ENCODE assay signal across 16 cellular contexts in the genomic region with DNA sequence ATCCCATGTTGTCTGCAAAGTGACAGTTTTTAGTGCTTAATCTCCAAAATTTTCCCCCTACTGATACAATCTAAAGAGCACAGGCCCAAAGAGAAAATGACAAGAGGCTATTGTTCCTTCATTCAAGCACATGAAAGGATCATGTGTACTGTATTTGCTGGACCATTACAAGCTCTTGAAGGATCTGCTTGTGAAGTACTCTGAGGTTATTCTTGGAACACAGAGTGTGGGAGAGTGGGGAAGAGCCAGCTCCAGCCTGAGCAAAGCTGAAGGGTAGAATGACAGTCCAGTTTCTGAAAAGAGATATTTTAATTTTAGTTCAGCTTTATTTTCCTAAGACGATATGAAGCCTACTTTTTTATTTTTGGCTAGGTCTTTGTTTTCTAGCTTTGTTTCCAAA.
A peak's percentile ranks its signal among the peaks of the same experiment; 100 is the strongest.
DNase-seq lines count a peak whose midpoint lies in the region; ATAC-seq and TF ChIP-seq lines count a peak whose summit lies in the region.
"Had no signal": no experiment of that assay in that cellular context is flagged by ENCODE, and none has a peak within 500 bp of the region (broad histone marks: within the 10 kb centered on the region; RNA-seq: fewer than 3 reads in every experiment).

No MANE protein-coding gene starts in this region.

- H3K4ac ChIP-seq in H9 (ENCODE audit: low read depth, low read length) = no peak overlapping the region

- H3K56ac ChIP-seq in H9 (ENCODE audit: insufficient read length, low read depth, low read length) = no peak overlapping the region

- ATAC-seq in stimulated activated effector memory CD8-positive, alpha-beta T cell treated with anti-CD3 and anti-CD28 coated beads, Interleukin-12 subunit alpha, Interleukin-12 subunit beta, amount 100 ng/mL, for 72 hours = no peak
- no peak for ATAC-seq in HG02970 (IDR thresholded peaks at IDR 0.05; ENCODE audit: low FRiP score, unreplicated experiment)
- ATAC-seq: activated CD8-positive, alpha-beta T cell treated with anti-CD3 and anti-CD28 coated beads for 36 hours; GM12878; left lobe of liver had no signal

- no peak overlapping the region for H3T11ph ChIP-seq in H9 (ENCODE audit: low read length)

- no peak overlapping the region for H4K91ac ChIP-seq in H9 (ENCODE audit: insufficient read length, low read depth, low read length)

- H3K4me1 Mint-ChIP-seq in H9 = peaks cover 22 to 25% of the 10 kb centered on the region in 2 experiments
- H3K4me1 Mint-ChIP-seq in stimulated activated effector memory CD8-positive, alpha-beta T cell treated with anti-CD3 and anti-CD28 coated beads, Interleukin-12 subunit alpha, Interleukin-12 subunit beta, amount 100 ng/mL, for 72 hours = no peaks in the 10 kb centered on the region

- H4K20me1 ChIP-seq in H9 (ENCODE audit: control insufficient read depth, insufficient read depth, insufficient read length) = no peaks in the 10 kb centered on the region

- no peak overlapping the region for H3K23ac ChIP-seq in H9 (ENCODE audit: insufficient read length, low read depth, low read length)

- no peak for TF ChIP-seq POLR2A in sigmoid colon (IDR thresholded peaks at IDR 0.05)

- TF ChIP-seq EP300 in sigmoid colon (IDR thresholded peaks at IDR 0.05) = no peak

- H3K36me3 ChIP-seq in left ventricle myocardium inferior (peaks cover 11% of the 10 kb centered on the region), sigmoid colon (peaks cover 0 to 28% (median 0%) of the 10 kb centered on the region in 4 donors)
- H3K36me3 ChIP-seq: neutrophil had no signal

- no peak overlapping the region for H3K9ac ChIP-seq in H9 (ENCODE audit: extremely low read depth, insufficient read length, low read length)

- no peak overlapping the region for H3K18ac ChIP-seq in H9 (ENCODE audit: insufficient read length, low read depth, low read length)

- peaks cover 3% of the 10 kb centered on the region; the same call in 1 of the 2 replicates for H3K4me1 ChIP-seq in H9 (ENCODE audit: insufficient read depth, low read length)
- H3K4me1 ChIP-seq in left ventricle myocardium inferior = peaks cover 22% of the 10 kb centered on the region
- no peaks in the 10 kb centered on the region for H3K4me1 ChIP-seq in sigmoid colon

- intact Hi-C loops in left ventricle myocardium inferior (cut with micrococcal nuclease) = no loop called here
- intact Hi-C loops in sigmoid colon (cut with DNase I) = no loop called here

- H3K9me3 Mint-ChIP-seq in H9 = no peaks in the 10 kb centered on the region
- H3K9me3 Mint-ChIP-seq in stimulated activated effector memory CD8-positive, alpha-beta T cell treated with anti-CD3 and anti-CD28 coated beads, Interleukin-12 subunit alpha, Interleukin-12 subunit beta, amount 100 ng/mL, for 72 hours = no peaks in the 10 kb centered on the region
- H3K9me3 Mint-ChIP-seq: activated CD8-positive, alpha-beta T cell treated with anti-CD3 and anti-CD28 coated beads for 36 hours; type B pancreatic cell had no signal

- no peaks in the 10 kb centered on the region for H3K27me3 Mint-ChIP-seq in H9 (ENCODE audit: low read depth)
- H3K27me3 Mint-ChIP-seq: type B pancreatic cell had no signal

- no peak overlapping the region for H2BK15ac ChIP-seq in H9 (ENCODE audit: low read depth, low read length)

- no peak overlapping the region for H3K4me3 Mint-ChIP-seq in H9
- no peak overlapping the region for H3K4me3 Mint-ChIP-seq in stimulated activated effector memory CD8-positive, alpha-beta T cell treated with anti-CD3 and anti-CD28 coated beads, Interleukin-12 subunit alpha, Interleukin-12 subunit beta, amount 100 ng/mL, for 72 hours
- H3K4me3 Mint-ChIP-seq: activated CD8-positive, alpha-beta T cell treated with anti-CD3 and anti-CD28 coated beads for 36 hours; type B pancreatic cell had no signal

- H4K8ac ChIP-seq in H9 (replicated peaks; ENCODE audit: insufficient read length, low read depth, low read length) = no peak overlapping the region

- H3K4me2 ChIP-seq in H9 (ENCODE audit: insufficient read depth, insufficient read length, low read length) = no peak overlapping the region

- TF ChIP-seq CTCF in H9 (conservative IDR thresholded peaks at IDR 0.05) = no peak
- no peak for TF ChIP-seq CTCF in left ventricle myocardium inferior (IDR thresholded peaks at IDR 0.05; ENCODE audit: borderline replicate concordance)
- TF ChIP-seq CTCF in sigmoid colon (IDR thresholded peaks at IDR 0.05) = no peak

- no peaks in the 10 kb centered on the region for H3K23me2 ChIP-seq in H9 (ENCODE audit: insufficient read length, low read depth, low read length, poor library complexity, severe bottlenecking)

- no peaks in the 10 kb centered on the region for H3K79me2 ChIP-seq in H9 (ENCODE audit: insufficient read depth, low read length)

- no peaks in the 10 kb centered on the region for H3K9me3 ChIP-seq in H9 (ENCODE audit: control insufficient read depth, low read depth, low read length)
- H3K9me3 ChIP-seq in left ventricle myocardium inferior (replicated peaks) = no peaks in the 10 kb centered on the region
- no peaks in the 10 kb centered on the region for H3K9me3 ChIP-seq in sigmoid colon
- H3K9me3 ChIP-seq: neutrophil had no signal

- peak overlapping the region in 2 of 3 experiments; percentile 24 to 26; a peak in 2 of 7 replicates for H3K27ac Mint-ChIP-seq in H9
- H3K27ac Mint-ChIP-seq in stimulated activated effector memory CD8-positive, alpha-beta T cell treated with anti-CD3 and anti-CD28 coated beads, Interleukin-12 subunit alpha, Interleukin-12 subunit beta, amount 100 ng/mL, for 72 hours = no peak overlapping the region
- H3K27ac Mint-ChIP-seq: activated CD8-positive, alpha-beta T cell treated with anti-CD3 and anti-CD28 coated beads for 36 hours; type B pancreatic cell had no signal

- H3K27me3 ChIP-seq in H9 (ENCODE audit: insufficient read depth, low read length) = no peaks in the 10 kb centered on the region
- H3K27me3 ChIP-seq in left ventricle myocardium inferior (ENCODE audit: low read depth) = no peaks in the 10 kb centered on the region
- H3K27me3 ChIP-seq in sigmoid colon = no peaks in the 10 kb centered on the region
- H3K27me3 ChIP-seq: neutrophil had no signal

- WGBS in H9 (ENCODE audit: extremely low coverage, insufficient read length, low lambda C conversion rate) = no CpG with 5 or more reads among the region's 1 CpG
- 78 to 89% methylated on average over 1 of the region's 1 CpG for WGBS in sigmoid colon, 2 donors

- H3K4me3 ChIP-seq in left ventricle myocardium inferior = no peak overlapping the region
- no peak overlapping the region for H3K4me3 ChIP-seq in sigmoid colon
- H3K4me3 ChIP-seq: GM12878 had no signal

- H3K79me1 ChIP-seq in H9 (ENCODE audit: insufficient read depth, low read depth, low read length, poor library complexity, severe bottlenecking) = no peaks in the 10 kb centered on the region

- H2BK5ac ChIP-seq in H9 (ENCODE audit: insufficient read length, low read length) = no peak overlapping the region

- H3K27ac ChIP-seq in H9 (ENCODE audit: insufficient read length, low read depth, low read length) = no peak overlapping the region
- peak overlapping the region; percentile 73 for H3K27ac ChIP-seq in left ventricle myocardium inferior (replicated peaks)
- peak overlapping the region in 3 of 4 donors; percentile 21 to 54 (median 50) for H3K27ac ChIP-seq in sigmoid colon
- H3K27ac ChIP-seq: epithelial cell of prostate, neutrophil had no signal

- H3K36me3 Mint-ChIP-seq in H9 (ENCODE audit: insufficient read depth in 1 of 3, low read depth in 3 of 3) = peaks cover 12 to 21% (median 15%) of the 10 kb centered on the region in 3 experiments; a peak in 6 of 7 replicates
- no peaks in the 10 kb centered on the region for H3K36me3 Mint-ChIP-seq in stimulated activated effector memory CD8-positive, alpha-beta T cell treated with anti-CD3 and anti-CD28 coated beads, Interleukin-12 subunit alpha, Interleukin-12 subunit beta, amount 100 ng/mL, for 72 hours

- H2AFZ ChIP-seq in H9 (ENCODE audit: low read length) = no peak overlapping the region

- DNase-seq in H9 = no peak
- peak; percentile 2 for DNase-seq in NCI-H510A (lab: John Stamatoyannopoulos, UW)
- DNase-seq in left ventricle myocardium inferior = no peak
- no peak for DNase-seq in sigmoid colon
- DNase-seq in AG20443 (ENCODE audit: low spot score) = no peak
- DNase-seq in GF-D8 (lab: John Stamatoyannopoulos, UW) = no peak
- no peak for DNase-seq in stimulated activated effector memory CD8-positive, alpha-beta T cell treated with anti-CD3 and anti-CD28 coated beads, Interleukin-12 subunit alpha, Interleukin-12 subunit beta, amount 100 ng/mL, for 72 hours (ENCODE audit: low spot score in 2 of 2)
- DNase-seq: activated CD8-positive, alpha-beta T cell treated with anti-CD3 and anti-CD28 coated beads for 36 hours; AML-193; stimulated activated CD4-positive, alpha-beta T cell treated with anti-CD3 and anti-CD28 coated beads, Interleukin-12 subunit alpha, Interleukin-12 subunit beta, amount 100 ng/mL, for 4 hours had no signal

- H2BK20ac ChIP-seq in H9 (ENCODE audit: low read depth, low read length, poor library complexity, severe bottlenecking) = no peak overlapping the region

- no peak overlapping the region for H3K14ac ChIP-seq in H9 (ENCODE audit: insufficient read depth, low read length)

- H2AK5ac ChIP-seq in H9 (ENCODE audit: insufficient read length, low read length) = no peak overlapping the region

- no peak overlapping the region for H2BK120ac ChIP-seq in H9 (ENCODE audit: low read depth, low read length, poor library complexity, severe bottlenecking)

- H2BK12ac ChIP-seq in H9 (ENCODE audit: insufficient read length, low read depth, low read length) = no peak overlapping the region

- H4K5ac ChIP-seq in H9 (ENCODE audit: insufficient read length, low read depth, low read length) = no peak overlapping the region
